29 cellular contexts compared by ENCODE assay signal in the genomic region with DNA sequence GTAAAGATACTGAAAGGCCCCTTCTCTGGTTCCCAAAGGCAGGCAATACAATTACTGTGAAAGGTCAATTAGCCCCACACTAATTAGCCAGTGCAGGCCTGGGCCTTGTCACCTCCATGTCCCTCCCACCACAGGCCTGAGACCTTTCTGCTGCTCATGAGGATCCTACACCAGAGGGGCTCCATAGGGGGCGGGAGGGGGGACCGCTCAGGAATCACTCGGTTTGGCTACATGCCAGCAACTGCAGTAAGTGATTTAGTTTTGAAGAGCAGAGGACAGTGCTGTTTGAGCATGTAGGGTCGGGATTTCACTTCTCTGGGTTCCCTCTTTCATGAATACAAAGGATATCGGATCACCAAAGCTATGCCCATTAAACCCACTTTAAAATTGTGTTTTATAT.
"Had no signal": no experiment of that assay in that cellular context is flagged by ENCODE, and none has a peak within 500 bp of the region (broad histone marks: within the 10 kb centered on the region; RNA-seq: fewer than 3 reads in every experiment).

No MANE protein-coding gene starts in this region.

- H3K36me3 Mint-ChIP-seq: activated CD8-positive, alpha-beta memory T cell treated with anti-CD3 and anti-CD28 coated beads, Interleukin-2, amount 10 ng/mL, durations not matched to agents 7 days and 5 days; activated naive CD4-positive, alpha-beta T cell treated with anti-CD3 and anti-CD28 coated beads, Interleukin-2, amount 50 U/mL, for 24 hours; stimulated activated effector memory CD8-positive, alpha-beta T cell treated with anti-CD3 and anti-CD28 coated beads, Interleukin-12 subunit alpha, Interleukin-12 subunit beta, amount 100 ng/mL, for 72 hours; type B pancreatic cell had no signal

- H3K36me3 ChIP-seq: breast epithelium, esophagus muscularis mucosa, heart left ventricle, ovary, uterus had no signal

- FAIRE-seq: islet of Langerhans had no signal

- H3K4me1 ChIP-seq: breast epithelium, foreskin keratinocyte, uterus had no signal

- H3K4me1 Mint-ChIP-seq: activated CD8-positive, alpha-beta memory T cell treated with anti-CD3 and anti-CD28 coated beads, Interleukin-2, amount 10 ng/mL, durations not matched to agents 7 days and 5 days; activated naive CD4-positive, alpha-beta T cell treated with anti-CD3 and anti-CD28 coated beads, Interleukin-2, amount 50 U/mL, for 24 hours; activated naive CD8-positive, alpha-beta T cell treated with anti-CD3 and anti-CD28 coated beads, Interleukin-2, amount 50 U/mL, for 24 hours; stimulated activated effector memory CD8-positive, alpha-beta T cell treated with anti-CD3 and anti-CD28 coated beads, Interleukin-12 subunit alpha, Interleukin-12 subunit beta, amount 100 ng/mL, for 72 hours; stimulated activated naive CD8-positive, alpha-beta T cell treated with anti-CD3 and anti-CD28 coated beads, Interleukin-15, amount 100 ng/mL, for 72 hours had no signal

- H3K27me3 ChIP-seq: breast epithelium, esophagus muscularis mucosa, foreskin keratinocyte, heart left ventricle, ovary, uterus had no signal

- H3K27me3 Mint-ChIP-seq: activated CD8-positive, alpha-beta memory T cell treated with anti-CD3 and anti-CD28 coated beads, Interleukin-2, amount 10 ng/mL, durations not matched to agents 7 days and 5 days; activated naive CD4-positive, alpha-beta T cell treated with anti-CD3 and anti-CD28 coated beads, Interleukin-2, amount 50 U/mL, for 24 hours; activated naive CD8-positive, alpha-beta T cell treated with anti-CD3 and anti-CD28 coated beads, Interleukin-2, amount 50 U/mL, for 24 hours; dendritic cell treated with granulocyte-macrophage colony-stimulating factor and Interleukin-4, amounts not matched to agents 40 ng/mL and 50 ng/mL, for 4 days; progenitor cell of endocrine pancreas; stimulated activated naive CD8-positive, alpha-beta T cell treated with anti-CD3 and anti-CD28 coated beads, Interleukin-15, amount 100 ng/mL, for 72 hours; type B pancreatic cell had no signal

- H3K4me3 ChIP-seq: breast epithelium, esophagus muscularis mucosa, heart left ventricle, ovary, skin epidermis, uterus had no signal

- DNase-seq: activated CD8-positive, alpha-beta memory T cell treated with anti-CD3 and anti-CD28 coated beads, Interleukin-2, amount 10 ng/mL, durations not matched to agents 7 days and 5 days; activated CD8-positive, alpha-beta T cell treated with anti-CD3 and anti-CD28 coated beads, Interleukin-2, amount 10 ng/mL, durations not matched to agents 7 days and 5 days; activated naive CD8-positive, alpha-beta T cell treated with anti-CD3 and anti-CD28 coated beads, Interleukin-2, amount 50 U/mL, for 24 hours; activated T-cell treated with anti-CD3 and anti-CD28 coated beads, Interleukin-2, amount 50 U/mL, for 48 hours; amygdala; central memory CD4-positive, alpha-beta T cell; foreskin keratinocyte; heart left ventricle; hypothalamus; left ventricle myocardium superior; ovary; stimulated activated CD4-positive, alpha-beta T cell treated with anti-CD3 and anti-CD28 coated beads, Interleukin-4, amount 100 ng/mL, for 24 hours; stimulated activated naive CD8-positive, alpha-beta T cell treated with anti-CD3 and anti-CD28 coated beads, Interleukin-15, amount 100 ng/mL, for 72 hours; substantia nigra; T1000; uterus had no signal

- H3K9me3 Mint-ChIP-seq: activated naive CD4-positive, alpha-beta T cell treated with anti-CD3 and anti-CD28 coated beads, Interleukin-2, amount 50 U/mL, for 24 hours; activated naive CD8-positive, alpha-beta T cell treated with anti-CD3 and anti-CD28 coated beads, Interleukin-2, amount 50 U/mL, for 24 hours; activated T-helper 2 cell treated with anti-CD3 and anti-CD28 coated beads, Interferon-gamma antibody, Interleukin-2, Interleukin-4, amounts not matched to agents 10 μg/mL and 5 μg/mL and 100 μg/mL, durations not matched to agents 14 hours and 24 hours and 36 hours; dendritic cell treated with granulocyte-macrophage colony-stimulating factor and Interleukin-4, amounts not matched to agents 40 ng/mL and 50 ng/mL, for 4 days; nephron; T-helper 1 cell treated with Interleukin-12 subunit alpha and Interleukin-12 subunit beta and Interleukin-4 antibody, amounts not matched to agents 30 μg/mL and 1 μg/mL, for 36 hours; type B pancreatic cell had no signal

- H3K27ac Mint-ChIP-seq: activated CD8-positive, alpha-beta memory T cell treated with anti-CD3 and anti-CD28 coated beads, Interleukin-2, amount 10 ng/mL, durations not matched to agents 7 days and 5 days; activated CD8-positive, alpha-beta T cell treated with anti-CD3 and anti-CD28 coated beads, Interleukin-2, amount 10 ng/mL, durations not matched to agents 7 days and 5 days; activated naive CD4-positive, alpha-beta T cell treated with anti-CD3 and anti-CD28 coated beads, Interleukin-2, amount 50 U/mL, for 24 hours; activated naive CD8-positive, alpha-beta T cell treated with anti-CD3 and anti-CD28 coated beads, Interleukin-2, amount 50 U/mL, for 24 hours; activated T-helper 2 cell treated with anti-CD3 and anti-CD28 coated beads, Interferon-gamma antibody, Interleukin-2, Interleukin-4, amounts not matched to agents 10 μg/mL and 5 μg/mL and 100 μg/mL, durations not matched to agents 14 hours and 24 hours and 36 hours; dendritic cell treated with granulocyte-macrophage colony-stimulating factor and Interleukin-4, amounts not matched to agents 40 ng/mL and 50 ng/mL, for 4 days; nephron; progenitor cell of endocrine pancreas; stimulated activated effector memory CD8-positive, alpha-beta T cell treated with anti-CD3 and anti-CD28 coated beads, Interleukin-12 subunit alpha, Interleukin-12 subunit beta, amount 100 ng/mL, for 72 hours; stimulated activated naive CD8-positive, alpha-beta T cell treated with anti-CD3 and anti-CD28 coated beads, Interleukin-15, amount 100 ng/mL, for 72 hours; T-helper 1 cell treated with Interleukin-12 subunit alpha and Interleukin-12 subunit beta and Interleukin-4 antibody, amounts not matched to agents 30 μg/mL and 1 μg/mL, for 36 hours; type B pancreatic cell had no signal

- H3K27ac ChIP-seq: breast epithelium, esophagus muscularis mucosa, foreskin keratinocyte, heart left ventricle, ovary, skin epidermis, uterus had no signal

- H3K9me3 ChIP-seq: breast epithelium, esophagus muscularis mucosa, heart left ventricle, ovary, uterus had no signal

- H3K4me3 Mint-ChIP-seq: activated CD8-positive, alpha-beta memory T cell treated with anti-CD3 and anti-CD28 coated beads, Interleukin-2, amount 10 ng/mL, durations not matched to agents 7 days and 5 days; activated CD8-positive, alpha-beta T cell treated with anti-CD3 and anti-CD28 coated beads, Interleukin-2, amount 10 ng/mL, durations not matched to agents 7 days and 5 days; activated naive CD4-positive, alpha-beta T cell treated with anti-CD3 and anti-CD28 coated beads, Interleukin-2, amount 50 U/mL, for 24 hours; activated naive CD8-positive, alpha-beta T cell treated with anti-CD3 and anti-CD28 coated beads, Interleukin-2, amount 50 U/mL, for 24 hours; dendritic cell treated with granulocyte-macrophage colony-stimulating factor and Interleukin-4, amounts not matched to agents 40 ng/mL and 50 ng/mL, for 4 days; nephron; stimulated activated effector memory CD8-positive, alpha-beta T cell treated with anti-CD3 and anti-CD28 coated beads, Interleukin-12 subunit alpha, Interleukin-12 subunit beta, amount 100 ng/mL, for 72 hours; stimulated activated naive CD8-positive, alpha-beta T cell treated with anti-CD3 and anti-CD28 coated beads, Interleukin-15, amount 100 ng/mL, for 72 hours; T-helper 1 cell treated with Interleukin-12 subunit alpha and Interleukin-12 subunit beta and Interleukin-4 antibody, amounts not matched to agents 30 μg/mL and 1 μg/mL, for 36 hours; type B pancreatic cell had no signal

- ATAC-seq: activated CD8-positive, alpha-beta memory T cell treated with anti-CD3 and anti-CD28 coated beads, Interleukin-2, amount 10 ng/mL, durations not matched to agents 7 days and 5 days; activated CD8-positive, alpha-beta T cell treated with anti-CD3 and anti-CD28 coated beads, Interleukin-2, amount 10 ng/mL, durations not matched to agents 7 days and 5 days; activated naive CD8-positive, alpha-beta T cell treated with anti-CD3 and anti-CD28 coated beads, Interleukin-2, amount 50 U/mL, for 24 hours; foreskin keratinocyte; heart left ventricle; left ventricle myocardium superior; sciatic nerve; stimulated activated effector memory CD8-positive, alpha-beta T cell treated with anti-CD3 and anti-CD28 coated beads, Interleukin-12 subunit alpha, Interleukin-12 subunit beta, amount 100 ng/mL, for 72 hours; stimulated activated naive CD8-positive, alpha-beta T cell treated with anti-CD3 and anti-CD28 coated beads, Interleukin-15, amount 100 ng/mL, for 72 hours had no signal
